21 cellular contexts compared by ENCODE assay signal in genomic region chr3:14438929-14439328, GRCh38. TPM values are rescaled to one million over a fixed set of nuclear protein-coding genes. Genes with fewer than 3 reads are reported as not detected.
DNase-seq lines count a peak whose midpoint lies in the region; ATAC-seq, FAIRE-seq and TF ChIP-seq lines count a peak whose summit lies in the region.
"Had no signal": no experiment of that assay in that cellular context is flagged by ENCODE, and none has a peak within 500 bp of the region (broad histone marks: within the 10 kb centered on the region; RNA-seq: fewer than 3 reads in every experiment).

No MANE protein-coding gene starts in this region.

- no peak for FAIRE-seq in HTR-8/SVneo (lab: Jason Lieb, UNC)
- FAIRE-seq: A204.1, GM12891, HepG2 had no signal

- peak overlapping the region; percentile 70 for H3K27ac Mint-ChIP-seq in type B pancreatic cell
- H3K27ac Mint-ChIP-seq: activated CD4-positive, alpha-beta T cell treated with anti-CD3 and anti-CD28 coated beads for 36 hours; activated naive CD4-positive, alpha-beta T cell treated with anti-CD3 and anti-CD28 coated beads for 36 hours had no signal

- no peaks in the 10 kb centered on the region for H3K9me3 Mint-ChIP-seq in type B pancreatic cell
- H3K9me3 Mint-ChIP-seq: activated naive CD4-positive, alpha-beta T cell treated with anti-CD3 and anti-CD28 coated beads for 36 hours had no signal

- peaks cover under 1% of the 10 kb centered on the region for H3K36me3 Mint-ChIP-seq in type B pancreatic cell

- no peaks in the 10 kb centered on the region for H3K9me3 ChIP-seq in mesodermal cell (ENCODE audit: control insufficient read depth, low read length)
- H3K9me3 ChIP-seq: Caco-2, prostate gland, suprapubic skin had no signal

- H3K4me1 ChIP-seq in mesodermal cell (ENCODE audit: control insufficient read depth, insufficient read depth, low read length, poor library complexity, severe bottlenecking): peaks cover 39% of the 10 kb centered on the region
- H3K4me1 ChIP-seq: Caco-2 had no signal

- peak overlapping the region; percentile 34 for H3K4me3 Mint-ChIP-seq in type B pancreatic cell
- H3K4me3 Mint-ChIP-seq: activated CD4-positive, alpha-beta T cell treated with anti-CD3 and anti-CD28 coated beads for 36 hours; activated naive CD4-positive, alpha-beta T cell treated with anti-CD3 and anti-CD28 coated beads for 36 hours had no signal

- H3K27ac ChIP-seq in mesodermal cell (ENCODE audit: low read depth, low read length, severe bottlenecking): peak overlapping the region; percentile 16
- H3K27ac ChIP-seq: prostate gland, suprapubic skin had no signal

- WGBS in mesodermal cell (ENCODE audit: insufficient coverage in 2 of 2), 2 experiments: 65 to 86% methylated on average over 2 to 3 of the region's 6 CpGs

- ATAC-seq in SK-N-SH treated with all-trans-retinoic acid at 6 μM for 48 hours: peak; percentile 7
- ATAC-seq in sciatic nerve: no peak
- ATAC-seq in GM19455 (IDR thresholded peaks at IDR 0.05; ENCODE audit: unreplicated experiment): no peak
- ATAC-seq: activated CD4-positive, alpha-beta T cell treated with anti-CD3 and anti-CD28 coated beads for 36 hours; HepG2 had no signal

- H3K36me3 ChIP-seq in mesodermal cell (ENCODE audit: control insufficient read depth, insufficient read depth, low read length): peaks cover 20% of the 10 kb centered on the region
- H3K36me3 ChIP-seq: prostate gland, suprapubic skin had no signal

- H3K4me1 Mint-ChIP-seq in type B pancreatic cell (ENCODE audit: unreplicated experiment): peaks cover 40% of the 10 kb centered on the region

- H3K4me3 ChIP-seq in mesodermal cell (ENCODE audit: extremely low read depth, insufficient read depth, low read length, poor library complexity, severe bottlenecking): no peak overlapping the region
- H3K4me3 ChIP-seq: prostate gland, suprapubic skin had no signal

- TF ChIP-seq CTCF in type B pancreatic cell (conservative IDR thresholded peaks at IDR 0.05): no peak

- peak; percentile 25 for DNase-seq in NCI-H748 (lab: John Stamatoyannopoulos, UW; ENCODE audit: unreplicated experiment)
- no peak for DNase-seq in NCI-H748 treated with DMSO at 0.1 percent for 48 hours (lab: John Stamatoyannopoulos, UW)
- no peak for DNase-seq in type B pancreatic cell (ENCODE audit: extremely low spot score, unreplicated experiment)
- DNase-seq in HTR-8/SVneo (ENCODE audit: insufficient read length, low spot score): no peak
- DNase-seq in sciatic nerve (ENCODE audit: low spot score): no peak
- DNase-seq: activated CD4-positive, alpha-beta T cell treated with anti-CD3 and anti-CD28 coated beads for 36 hours; activated CD8-positive, alpha-beta memory T cell treated with anti-CD3 and anti-CD28 coated beads, Interleukin-2, amount 50 U/mL, for 48 hours; activated naive CD4-positive, alpha-beta T cell treated with anti-CD3 and anti-CD28 coated beads for 36 hours; Caco-2; effector CD4-positive, alpha-beta T cell; GOT3; stimulated activated CD4-positive, alpha-beta T cell treated with anti-CD3 and anti-CD28 coated beads, Interleukin-15, amount 100 ng/mL, for 24 hours; T1000 had no signal

- intact Hi-C loops in sciatic nerve (cut with DNase I): no loop called here

- H3K27me3 Mint-ChIP-seq in type B pancreatic cell: no peaks in the 10 kb centered on the region
- H3K27me3 Mint-ChIP-seq: activated CD4-positive, alpha-beta T cell treated with anti-CD3 and anti-CD28 coated beads for 36 hours had no signal

TF ChIP-seq in SK-N-SH treated with all-trans-retinoic acid at 6 μM for 48 hours, 23 proteins besides CTCF, POLR2A, EP300 and RAD21:
- TF ChIP-seq ZNF70 (CRISPR knock-in tag; IDR thresholded peaks at IDR 0.05): no peak
- no peak for TF ChIP-seq SNAI2 (CRISPR knock-in tag; IDR thresholded peaks at IDR 0.05)
- no peak for TF ChIP-seq ESRRG (CRISPR knock-in tag; IDR thresholded peaks at IDR 0.05)

RNA-seq across cellular contexts. Expression of gene SLC6A6, which starts 36.5 kb away (rescaled TPM):
- polyA plus RNA-seq in mesodermal cell (2013, experiment 1 of 2): 40.6 TPM
- 33.7 TPM for polyA plus RNA-seq in mesodermal cell (2013, experiment 2 of 2)
- 24.5 and 30.3 TPM in 2 replicates for total RNA-seq in type B pancreatic cell (ENCODE audit: low replicate concordance)
- 37.5 TPM for total RNA-seq in sciatic nerve
